In genomic region chr16:11138026-11138768, GRCh38 we compare ENCODE assay signal across 17 cellular contexts.
DNase-seq lines count a peak whose midpoint lies in the region; ATAC-seq, FAIRE-seq and TF ChIP-seq lines count a peak whose summit lies in the region.
"Had no signal": no experiment of that assay in that cellular context is flagged by ENCODE, and none has a peak within 500 bp of the region (broad histone marks: within the 10 kb centered on the region; RNA-seq: fewer than 3 reads in every experiment).

No MANE protein-coding gene starts in this region.

- in situ Hi-C loops in GM12878 (cut with MboI), result no loop called here

- peak; percentile 54 for DNase-seq in activated CD4-positive, alpha-beta T cell treated with anti-CD3 and anti-CD28 coated beads for 48 hours
- no peak for DNase-seq in activated CD4-positive, alpha-beta T cell treated with anti-CD3 and anti-CD28 coated beads, Interleukin-2, amount 50 U/mL, for 4 hours
- DNase-seq in GM12878 (ENCODE audit: low read depth, low spot score), result no peak
- DNase-seq in neural progenitor cell (ENCODE audit: low spot score), result no peak
- DNase-seq in activated CD4-positive, CD25-positive, alpha-beta regulatory T cell (lab: John Stamatoyannopoulos, UW), result no peak
- DNase-seq in DMS114 treated with DMSO at 0.1 percent for 48 hours (lab: John Stamatoyannopoulos, UW; ENCODE audit: unreplicated experiment), result no peak
- DNase-seq in retina, result no peak
- DNase-seq: body of pancreas; Karpas-422; NCI-H1694; NCI-H524; stimulated activated CD4-positive, alpha-beta T cell treated with anti-CD3 and anti-CD28 coated beads, Interleukin-15, amount 100 ng/mL, for 24 hours; testis had no signal

- FAIRE-seq in GM12878 (lab: Jason Lieb, UNC), result no peak
- FAIRE-seq: G401.6 had no signal

- peaks cover 2% of the 10 kb centered on the region for H3K27me3 Mint-ChIP-seq in neural progenitor cell (ENCODE audit: insufficient read depth, low read depth)

- TF ChIP-seq RAD21 in GM12878 (IDR thresholded peaks at IDR 0.05; ENCODE audit: insufficient read depth, low read depth, low read length), result no peak

- no peak overlapping the region for H3K4me3 Mint-ChIP-seq in neural progenitor cell

- H3K4me1 ChIP-seq in GM12878 (ENCODE audit: control insufficient read depth, insufficient read depth, low read length) (no peaks in the 10 kb centered on the region), neural progenitor cell (peaks cover 29% of the 10 kb centered on the region)

- SMC1A ChIA-PET in GM12878 (lab: Charles Lee; ENCODE audit: uncharacterized antibody, unreplicated experiment), result interaction anchor here (0.7 kb wide), 1 partner anchor 12 kb away, joined by 3 read pairs; no protein-coding TSS in a partner anchor

- no peaks in the 10 kb centered on the region for H4K20me1 ChIP-seq in GM12878 (ENCODE audit: control insufficient read depth, insufficient read depth)
- H4K20me1 ChIP-seq in neural progenitor cell (ENCODE audit: low read depth), result no peaks in the 10 kb centered on the region

- RAD21 ChIA-PET in GM12878 (lab: Charles Lee; ENCODE audit: unreplicated experiment), result interaction anchor here (1.3 kb wide), 1 partner anchor 11 kb away, joined by 3 read pairs; no protein-coding TSS in a partner anchor

- H3K9me3 ChIP-seq in KOPT-K1 (ENCODE audit: insufficient read depth, low read length, poor library complexity, severe bottlenecking), result no peaks in the 10 kb centered on the region
- H3K9me3 ChIP-seq in GM12878 (replicated peaks; ENCODE audit: control insufficient read depth, insufficient read depth, low read length), result no peaks in the 10 kb centered on the region
- H3K9me3 ChIP-seq in neural progenitor cell (ENCODE audit: low read depth), result no peaks in the 10 kb centered on the region
- H3K9me3 ChIP-seq: body of pancreas, testis had no signal

- H3K27ac ChIP-seq in KOPT-K1 (ENCODE audit: low read depth, low read length, poor library complexity, severe bottlenecking) (peak overlapping the region; percentile 89), GM12878 (ENCODE audit: control insufficient read depth, insufficient read depth) (no peak overlapping the region), neural progenitor cell (no peak overlapping the region)
- H3K27ac ChIP-seq: body of pancreas, HL-60, testis had no signal

- POLR2A ChIA-PET in GM12878 (lab: Charles Lee), result interaction anchor here (0.9 to 1.1 kb wide), 2 partner anchors 35 to 118 kb away, joined by 3 to 4 read pairs; partner anchors contain the start of gene SOCS1

- no peaks in the 10 kb centered on the region for H3K9me3 Mint-ChIP-seq in neural progenitor cell

- 0 out of 2 replicates have a peak, but pooled peaks cover 15% of the 10 kb centered on the region for H3K36me3 ChIP-seq in KOPT-K1 (ENCODE audit: insufficient read depth, low read length)
- peaks cover 2 to 4% of the 10 kb centered on the region in 2 experiments; a peak in 2 of 4 replicates for H3K36me3 ChIP-seq in GM12878 (ENCODE audit: control insufficient read depth in 2 of 2, insufficient read depth in 2 of 2, low read length in 1 of 2)
- H3K36me3 ChIP-seq in neural progenitor cell, result no peaks in the 10 kb centered on the region

- peaks cover 51% of the 10 kb centered on the region for H3K4me1 Mint-ChIP-seq in neural progenitor cell

- no peak for TF ChIP-seq POLR2A in GM12878 (IDR thresholded peaks at IDR 0.05; ENCODE audit: low read depth, low read length)

- peak overlapping the region; percentile 14 for H3K27ac Mint-ChIP-seq in neural progenitor cell

- TF ChIP-seq EP300 in GM12878 (IDR thresholded peaks at IDR 0.05; ENCODE audit: borderline replicate concordance in 1 of 2, control insufficient read depth in 1 of 2, low read depth in 2 of 2, low read length in 2 of 2), result no peak

- H2AFZ ChIP-seq in GM12878 (ENCODE audit: control insufficient read depth, low read depth, low read length) (no peak overlapping the region), neural progenitor cell (replicated peaks) (no peak overlapping the region)

- H3K4me3 ChIP-seq in GM12878, result no peak overlapping the region
- no peak overlapping the region for H3K4me3 ChIP-seq in neural progenitor cell
- H3K4me3 ChIP-seq: body of pancreas, testis had no signal

- ATAC-seq in GM12878, result no peak
- ATAC-seq: activated CD4-positive, CD25-positive, alpha-beta regulatory T cell treated with anti-CD3 and anti-CD28 coated beads, Interleukin-2, amount 50 U/mL, for 24 hours; body of pancreas had no signal

- peaks cover 8% of the 10 kb centered on the region for H3F3A ChIP-seq in neural progenitor cell (ENCODE audit: low read depth)

- CTCF ChIA-PET in GM12878 (lab: Yijun Ruan, JAX), result interaction anchor here (1.6 kb wide), 2 partner anchors 8 to 13 kb away, joined by 3 read pairs; no protein-coding TSS in a partner anchor

- intact Hi-C loops in GM12878 (cut with micrococcal nuclease; ENCODE audit: unreplicated experiment), result no loop called here

- H3K36me3 Mint-ChIP-seq in neural progenitor cell, result no peaks in the 10 kb centered on the region

- H3K27me3 ChIP-seq in GM12878 (replicated peaks in 1 of 2; ENCODE audit: control insufficient read depth in 2 of 2, insufficient read depth in 2 of 2, low read length in 1 of 2) (no peaks in the 10 kb centered on the region), neural progenitor cell (no peaks in the 10 kb centered on the region)
- H3K27me3 ChIP-seq: body of pancreas, testis had no signal

- no peak overlapping the region for H3K4me2 ChIP-seq in GM12878 (ENCODE audit: control insufficient read depth, insufficient read depth)
- H3K4me2 ChIP-seq in neural progenitor cell, result no peak overlapping the region

- H3K79me2 ChIP-seq in GM12878 (ENCODE audit: control insufficient read depth, insufficient read depth, low read length) (no peaks in the 10 kb centered on the region), neural progenitor cell (ENCODE audit: low read depth) (no peaks in the 10 kb centered on the region)

- WGBS in GM12878 (ENCODE audit: insufficient coverage, insufficient replicate concordance, low lambda C conversion rate, missing lambda C conversion rate), result 89% methylated on average over 14 of the region's 14 CpGs

- no TSS peak for BruUV-seq in GM12878 (replicated peaks; lab: Mats Ljungman, UMichigan)

- H3K9ac ChIP-seq in GM12878 (ENCODE audit: control insufficient read depth, insufficient read depth, low read length), result no peak overlapping the region
- H3K9ac ChIP-seq in neural progenitor cell, result no peak overlapping the region

- no peak for TF ChIP-seq CTCF in GM12878 (IDR thresholded peaks at IDR 0.05 in 2 of 3, conservative IDR thresholded peaks at IDR 0.05 in 1 of 3; ENCODE audit: control insufficient read depth in 2 of 3, extremely low read depth in 1 of 3, insufficient read depth in 1 of 3, low read depth in 3 of 3, low read length in 3 of 3)
- no peak for TF ChIP-seq CTCF in neural progenitor cell (IDR thresholded peaks at IDR 0.05)

TF ChIP-seq in GM12878, 131 proteins besides CTCF, POLR2A, EP300 and RAD21 (continues in another document):
- TF ChIP-seq NBN (IDR thresholded peaks at IDR 0.05), result no peak
- no peak for TF ChIP-seq KLF5 (IDR thresholded peaks at IDR 0.05; ENCODE audit: partially characterized antibody)
- TF ChIP-seq SMC3 (IDR thresholded peaks at IDR 0.05; ENCODE audit: borderline replicate concordance, low read length), result no peak
- peak in 1 of 2 experiments; percentile 66; a peak in 1 of 3 replicates for TF ChIP-seq EGR1 (IDR thresholded peaks at IDR 0.05; ENCODE audit: borderline replicate concordance in 1 of 2, low read depth in 2 of 2, low read length in 2 of 2)
- TF ChIP-seq, protein P1, sequence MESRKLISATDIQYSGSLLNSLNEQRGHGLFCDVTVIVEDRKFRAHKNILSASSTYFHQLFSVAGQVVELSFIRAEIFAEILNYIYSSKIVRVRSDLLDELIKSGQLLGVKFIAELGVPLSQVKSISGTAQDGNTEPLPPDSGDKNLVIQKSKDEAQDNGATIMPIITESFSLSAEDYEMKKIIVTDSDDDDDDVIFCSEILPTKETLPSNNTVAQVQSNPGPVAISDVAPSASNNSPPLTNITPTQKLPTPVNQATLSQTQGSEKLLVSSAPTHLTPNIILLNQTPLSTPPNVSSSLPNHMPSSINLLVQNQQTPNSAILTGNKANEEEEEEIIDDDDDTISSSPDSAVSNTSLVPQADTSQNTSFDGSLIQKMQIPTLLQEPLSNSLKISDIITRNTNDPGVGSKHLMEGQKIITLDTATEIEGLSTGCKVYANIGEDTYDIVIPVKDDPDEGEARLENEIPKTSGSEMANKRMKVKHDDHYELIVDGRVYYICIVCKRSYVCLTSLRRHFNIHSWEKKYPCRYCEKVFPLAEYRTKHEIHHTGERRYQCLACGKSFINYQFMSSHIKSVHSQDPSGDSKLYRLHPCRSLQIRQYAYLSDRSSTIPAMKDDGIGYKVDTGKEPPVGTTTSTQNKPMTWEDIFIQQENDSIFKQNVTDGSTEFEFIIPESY (IDR thresholded peaks at IDR 0.05), result no peak
- no peak for TF ChIP-seq CBX3 (IDR thresholded peaks at IDR 0.05; ENCODE audit: borderline replicate concordance, low read depth)
- TF ChIP-seq ETV6 (conservative IDR thresholded peaks at IDR 0.05 in 1 of 2, IDR thresholded peaks at IDR 0.05 in 1 of 2; ENCODE audit: borderline replicate concordance in 1 of 2, low read depth in 1 of 2), result no peak
- TF ChIP-seq, protein P2, sequence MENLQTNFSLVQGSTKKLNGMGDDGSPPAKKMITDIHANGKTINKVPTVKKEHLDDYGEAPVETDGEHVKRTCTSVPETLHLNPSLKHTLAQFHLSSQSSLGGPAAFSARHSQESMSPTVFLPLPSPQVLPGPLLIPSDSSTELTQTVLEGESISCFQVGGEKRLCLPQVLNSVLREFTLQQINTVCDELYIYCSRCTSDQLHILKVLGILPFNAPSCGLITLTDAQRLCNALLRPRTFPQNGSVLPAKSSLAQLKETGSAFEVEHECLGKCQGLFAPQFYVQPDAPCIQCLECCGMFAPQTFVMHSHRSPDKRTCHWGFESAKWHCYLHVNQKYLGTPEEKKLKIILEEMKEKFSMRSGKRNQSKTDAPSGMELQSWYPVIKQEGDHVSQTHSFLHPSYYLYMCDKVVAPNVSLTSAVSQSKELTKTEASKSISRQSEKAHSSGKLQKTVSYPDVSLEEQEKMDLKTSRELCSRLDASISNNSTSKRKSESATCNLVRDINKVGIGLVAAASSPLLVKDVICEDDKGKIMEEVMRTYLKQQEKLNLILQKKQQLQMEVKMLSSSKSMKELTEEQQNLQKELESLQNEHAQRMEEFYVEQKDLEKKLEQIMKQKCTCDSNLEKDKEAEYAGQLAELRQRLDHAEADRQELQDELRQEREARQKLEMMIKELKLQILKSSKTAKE (IDR thresholded peaks at IDR 0.05; ENCODE audit: low read depth, poor library complexity, severe bottlenecking), result no peak
- no peak for TF ChIP-seq BRCA1 (IDR thresholded peaks at IDR 0.05; ENCODE audit: low read depth, low read length)
- TF ChIP-seq USF1 (IDR thresholded peaks at IDR 0.05; ENCODE audit: borderline replicate concordance, extremely low read length, insufficient read depth, low read depth, low read length), result peak; percentile 39
